ENCODE assay signal across 9 cellular contexts in genomic region chr1:204377800-204378608, GRCh38. TPM values are rescaled to one million over a fixed set of nuclear protein-coding genes. Genes with fewer than 3 reads are reported as not detected.
DNase-seq lines count a peak whose midpoint lies in the region; ATAC-seq and TF ChIP-seq lines count a peak whose summit lies in the region.
"Had no signal": no experiment of that assay in that cellular context is flagged by ENCODE, and none has a peak within 500 bp of the region (broad histone marks: within the 10 kb centered on the region; RNA-seq: fewer than 3 reads in every experiment).

No MANE protein-coding gene starts in this region.

- no peaks in the 10 kb centered on the region for H3K4me1 ChIP-seq in SJCRH30

- H3K36me3 Mint-ChIP-seq in WTC11, result no peaks in the 10 kb centered on the region

- H3K27me3 ChIP-seq in SJCRH30, result peaks cover 34% of the 10 kb centered on the region

- H3K27ac Mint-ChIP-seq in WTC11, result peak overlapping the region; percentile 82; the same call in 1 of the 2 replicates

- peak; percentile 29 for DNase-seq in NCI-H2196 (lab: John Stamatoyannopoulos, UW; ENCODE audit: unreplicated experiment)
- no peak for DNase-seq in NCI-H2196 treated with DMSO at 0.1 percent for 48 hours (lab: John Stamatoyannopoulos, UW; ENCODE audit: unreplicated experiment)
- DNase-seq in NCI-H1105 treated with DMSO at 0.1 percent for 48 hours (lab: John Stamatoyannopoulos, UW), result peak; percentile 82
- peak; percentile 72 for DNase-seq in WTC11 (ENCODE audit: low spot score)
- DNase-seq in dermis blood vessel endothelial cell, result peak; percentile 44
- DNase-seq in lung microvascular endothelial cell (ENCODE audit: low read depth in 2 of 2), result peak; percentile 40 to 41
- DNase-seq in stimulated activated CD8-positive, alpha-beta memory T cell treated with anti-CD3 and anti-CD28 coated beads, Interleukin-7, amount 100 ng/mL, for 4 hours (ENCODE audit: low read depth in 2 of 2), result peak; percentile 14 to 42
- DNase-seq in SJCRH30, result no peak
- DNase-seq: DND-41 had no signal

- no peaks in the 10 kb centered on the region for H3K36me3 ChIP-seq in SJCRH30

- peaks cover 36% of the 10 kb centered on the region for H3K27me3 Mint-ChIP-seq in WTC11 (ENCODE audit: low read depth)

- peak overlapping the region; percentile 85 for H3K4me3 Mint-ChIP-seq in WTC11

- POLR2A ChIA-PET in WTC11 (lab: Charles Lee), result interaction anchor here (0.9 to 1.9 kb wide), 2 partner anchors 20 to 138 kb away, joined by 3 to 8 read pairs; partner anchors contain the start of gene MDM4

- CTCF ChIA-PET in WTC11 (lab: Charles Lee), result interaction anchor here (0.7 to 7.3 kb wide), 24 partner anchors 9 to 429 kb away, joined by 3 to 105 read pairs (median 6); partner anchors contain the start of genes GOLT1A, PIK3C2B and PLEKHA6

- H3K4me1 Mint-ChIP-seq in WTC11, result peaks cover 9% of the 10 kb centered on the region

- no peak overlapping the region for H3K27ac ChIP-seq in SJCRH30

- TF ChIP-seq CTCF in WTC11 (IDR thresholded peaks at IDR 0.05), result no peak

- peak; percentile 85 for ATAC-seq in WTC11

- H3K9me3 Mint-ChIP-seq in WTC11, result no peaks in the 10 kb centered on the region

- H3K4me3 ChIP-seq in SJCRH30, result no peak overlapping the region

- no peaks in the 10 kb centered on the region for H3K9me3 ChIP-seq in SJCRH30 (replicated peaks)

TF ChIP-seq in WTC11, 78 proteins besides CTCF, POLR2A, EP300 and RAD21 (continues in another document):
- 0 out of 2 replicates have a peak, but pooled peaks have one; percentile 36 for TF ChIP-seq ZNF138 (CRISPR knock-in tag; conservative IDR thresholded peaks at IDR 0.05)
- TF ChIP-seq, protein P1, sequence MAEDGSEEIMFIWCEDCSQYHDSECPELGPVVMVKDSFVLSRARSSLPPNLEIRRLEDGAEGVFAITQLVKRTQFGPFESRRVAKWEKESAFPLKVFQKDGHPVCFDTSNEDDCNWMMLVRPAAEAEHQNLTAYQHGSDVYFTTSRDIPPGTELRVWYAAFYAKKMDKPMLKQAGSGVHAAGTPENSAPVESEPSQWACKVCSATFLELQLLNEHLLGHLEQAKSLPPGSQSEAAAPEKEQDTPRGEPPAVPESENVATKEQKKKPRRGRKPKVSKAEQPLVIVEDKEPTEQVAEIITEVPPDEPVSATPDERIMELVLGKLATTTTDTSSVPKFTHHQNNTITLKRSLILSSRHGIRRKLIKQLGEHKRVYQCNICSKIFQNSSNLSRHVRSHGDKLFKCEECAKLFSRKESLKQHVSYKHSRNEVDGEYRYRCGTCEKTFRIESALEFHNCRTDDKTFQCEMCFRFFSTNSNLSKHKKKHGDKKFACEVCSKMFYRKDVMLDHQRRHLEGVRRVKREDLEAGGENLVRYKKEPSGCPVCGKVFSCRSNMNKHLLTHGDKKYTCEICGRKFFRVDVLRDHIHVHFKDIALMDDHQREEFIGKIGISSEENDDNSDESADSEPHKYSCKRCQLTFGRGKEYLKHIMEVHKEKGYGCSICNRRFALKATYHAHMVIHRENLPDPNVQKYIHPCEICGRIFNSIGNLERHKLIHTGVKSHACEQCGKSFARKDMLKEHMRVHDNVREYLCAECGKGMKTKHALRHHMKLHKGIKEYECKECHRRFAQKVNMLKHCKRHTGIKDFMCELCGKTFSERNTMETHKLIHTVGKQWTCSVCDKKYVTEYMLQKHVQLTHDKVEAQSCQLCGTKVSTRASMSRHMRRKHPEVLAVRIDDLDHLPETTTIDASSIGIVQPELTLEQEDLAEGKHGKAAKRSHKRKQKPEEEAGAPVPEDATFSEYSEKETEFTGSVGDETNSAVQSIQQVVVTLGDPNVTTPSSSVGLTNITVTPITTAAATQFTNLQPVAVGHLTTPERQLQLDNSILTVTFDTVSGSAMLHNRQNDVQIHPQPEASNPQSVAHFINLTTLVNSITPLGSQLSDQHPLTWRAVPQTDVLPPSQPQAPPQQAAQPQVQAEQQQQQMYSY (CRISPR knock-in tag; IDR thresholded peaks at IDR 0.05), result peak; percentile 18; the same call in 1 of the 2 replicates
- TF ChIP-seq ESRRA (CRISPR knock-in tag; IDR thresholded peaks at IDR 0.05; ENCODE audit: borderline replicate concordance), result 0 out of 2 replicates have a peak, but pooled peaks have one; percentile 61
- 0 out of 2 replicates have a peak, but pooled peaks have one; percentile 18 for TF ChIP-seq ETV6 (CRISPR knock-in tag; IDR thresholded peaks at IDR 0.05)
- no peak for TF ChIP-seq NR2C2 (CRISPR knock-in tag; IDR thresholded peaks at IDR 0.05)
- 0 out of 2 replicates have a peak, but pooled peaks have one; percentile 27 for TF ChIP-seq ZNF263 (CRISPR knock-in tag; IDR thresholded peaks at IDR 0.05; ENCODE audit: low read depth)
- TF ChIP-seq MAX (CRISPR knock-in tag; IDR thresholded peaks at IDR 0.05), result peak; percentile 54
- TF ChIP-seq, protein P2, sequence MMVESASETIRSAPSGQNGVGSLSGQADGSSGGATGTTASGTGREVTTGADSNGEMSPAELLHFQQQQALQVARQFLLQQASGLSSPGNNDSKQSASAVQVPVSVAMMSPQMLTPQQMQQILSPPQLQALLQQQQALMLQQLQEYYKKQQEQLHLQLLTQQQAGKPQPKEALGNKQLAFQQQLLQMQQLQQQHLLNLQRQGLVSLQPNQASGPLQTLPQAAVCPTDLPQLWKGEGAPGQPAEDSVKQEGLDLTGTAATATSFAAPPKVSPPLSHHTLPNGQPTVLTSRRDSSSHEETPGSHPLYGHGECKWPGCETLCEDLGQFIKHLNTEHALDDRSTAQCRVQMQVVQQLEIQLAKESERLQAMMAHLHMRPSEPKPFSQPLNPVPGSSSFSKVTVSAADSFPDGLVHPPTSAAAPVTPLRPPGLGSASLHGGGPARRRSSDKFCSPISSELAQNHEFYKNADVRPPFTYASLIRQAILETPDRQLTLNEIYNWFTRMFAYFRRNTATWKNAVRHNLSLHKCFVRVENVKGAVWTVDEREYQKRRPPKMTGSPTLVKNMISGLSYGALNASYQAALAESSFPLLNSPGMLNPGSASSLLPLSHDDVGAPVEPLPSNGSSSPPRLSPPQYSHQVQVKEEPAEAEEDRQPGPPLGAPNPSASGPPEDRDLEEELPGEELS (CRISPR knock-in tag; IDR thresholded peaks at IDR 0.05), result peak; percentile 39; the same call in 1 of the 2 replicates
- TF ChIP-seq JUN (CRISPR knock-in tag; IDR thresholded peaks at IDR 0.05), result no peak
- 0 out of 2 replicates have a peak, but pooled peaks have one; percentile 54 for TF ChIP-seq HMGXB4 (CRISPR knock-in tag; IDR thresholded peaks at IDR 0.05)
- TF ChIP-seq ARID4B (CRISPR knock-in tag; IDR thresholded peaks at IDR 0.05; ENCODE audit: borderline replicate concordance), result peak; percentile 37; the same call in 1 of the 2 replicates
- peak; percentile 10; the same call in 1 of the 2 replicates for TF ChIP-seq CREM (CRISPR knock-in tag; IDR thresholded peaks at IDR 0.05)
- TF ChIP-seq TP53 (CRISPR knock-in tag; IDR thresholded peaks at IDR 0.05), result no peak

RNA-seq across cellular contexts. Expression of gene PLEKHA6, which starts 18.3 kb away (rescaled TPM):
- total RNA-seq in WTC11 (2021) (9.2 to 11.6 TPM (median 11.0 TPM) in 3 replicates), dermis blood vessel endothelial cell (0.51 and 3.5 TPM in 2 replicates), lung microvascular endothelial cell (0.40 and 0.65 TPM in 2 replicates)
- total RNA-seq in SJCRH30 (2014; rRNA removed; shearing (Covaris generic)), result 1.2 and 1.5 TPM in 2 replicates

RNA-seq across cellular contexts. Expression of gene PPP1R15B, which starts 33.6 kb away (rescaled TPM):
- total RNA-seq in WTC11 (2021), result 43.7 to 47.7 TPM (median 44.6 TPM) in 3 replicates
- 28.2 and 37.0 TPM in 2 replicates for total RNA-seq in dermis blood vessel endothelial cell
- 15.3 and 21.0 TPM in 2 replicates for total RNA-seq in lung microvascular endothelial cell
- total RNA-seq in SJCRH30 (2014; rRNA removed; shearing (Covaris generic)), result 67.6 and 71.4 TPM in 2 replicates

Comparison
In these comparisons a context has a peak if more than half of its experiments do, and no peak if none do; other contexts are left out.
1. DNase-seq: peak in NCI-H2196 (single experiment), NCI-H1105 treated with DMSO at 0.1 percent for 48 hours (single experiment), WTC11 (single experiment), dermis blood vessel endothelial cell (single experiment), lung microvascular endothelial cell (2 of 2) and stimulated activated CD8-positive, alpha-beta memory T cell treated with anti-CD3 and anti-CD28 coated beads, Interleukin-7, amount 100 ng/mL, for 4 hours (2 of 2); none in NCI-H2196 treated with DMSO at 0.1 percent for 48 hours (single experiment) and SJCRH30 (0 of 2).